Comparison of ENCODE assay signal across 21 cellular contexts in the genomic region with DNA sequence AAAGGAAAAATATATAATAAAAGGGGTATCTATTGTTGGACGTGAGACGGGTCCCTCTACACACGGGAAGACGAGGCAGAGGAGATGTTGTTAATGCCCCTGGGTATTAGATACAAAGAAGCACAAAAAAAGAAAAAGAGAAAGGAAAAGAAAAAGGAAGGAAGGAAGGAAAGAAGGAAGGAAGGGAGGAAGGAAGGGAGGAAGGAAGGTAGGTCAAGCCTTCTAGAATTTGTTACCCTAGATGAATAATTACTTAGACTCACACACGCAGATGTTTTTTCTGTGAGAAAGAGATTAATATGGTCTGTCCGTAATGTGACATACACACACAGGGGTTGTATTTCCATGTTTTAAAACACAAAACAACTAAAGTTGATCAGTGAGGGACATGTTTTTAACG.
DNase-seq lines count a peak whose midpoint lies in the region; ATAC-seq and TF ChIP-seq lines count a peak whose summit lies in the region.
"Had no signal": no experiment of that assay in that cellular context is flagged by ENCODE, and none has a peak within 500 bp of the region (broad histone marks: within the 10 kb centered on the region; RNA-seq: fewer than 3 reads in every experiment).

No MANE protein-coding gene starts in this region.

- no peak overlapping the region for H4K8ac ChIP-seq in mesenchymal stem cell (ENCODE audit: low read length)

- H3K4me1 Mint-ChIP-seq in T-helper 1 cell treated with Interleukin-12 subunit alpha and Interleukin-12 subunit beta and Interleukin-4 antibody, amounts not matched to agents 30 μg/mL and 1 μg/mL, for 36 hours (ENCODE audit: low read depth), result peaks cover 40% of the 10 kb centered on the region
- peaks cover 2 to 33% (median 14%) of the 10 kb centered on the region in 4 donors for H3K4me1 Mint-ChIP-seq in CD4-positive, alpha-beta memory T cell
- H3K4me1 Mint-ChIP-seq in activated B cell treated with CpG ODN at 0.5 μM for 24 hours, result peaks cover 17% of the 10 kb centered on the region

- no peak overlapping the region for H3K4me2 ChIP-seq in mesenchymal stem cell (ENCODE audit: low read length, poor library complexity, severe bottlenecking)

- no peak overlapping the region for H2BK15ac ChIP-seq in mesenchymal stem cell (ENCODE audit: low read depth, poor library complexity, severe bottlenecking)

- H3K27me3 Mint-ChIP-seq in T-helper 1 cell treated with Interleukin-12 subunit alpha and Interleukin-12 subunit beta and Interleukin-4 antibody, amounts not matched to agents 30 μg/mL and 1 μg/mL, for 36 hours (ENCODE audit: low read depth), result peaks cover 56% of the 10 kb centered on the region
- H3K27me3 Mint-ChIP-seq in CD4-positive, alpha-beta memory T cell, result peaks cover 45 to 46% of the 10 kb centered on the region in 2 donors
- peaks cover 54% of the 10 kb centered on the region for H3K27me3 Mint-ChIP-seq in activated B cell treated with CpG ODN at 0.5 μM for 24 hours

- CTCF ChIA-PET in CD4-positive, alpha-beta memory T cell (lab: Charles Lee; ENCODE audit: partially characterized antibody), result no interaction called here
- CTCF ChIA-PET in activated B cell treated with CpG ODN at 0.5 μM for 24 hours (lab: Charles Lee), result no interaction called here

- no peak overlapping the region for H3K23ac ChIP-seq in mesenchymal stem cell (ENCODE audit: low read length in 2 of 2)

- H3K18ac ChIP-seq in mesenchymal stem cell (ENCODE audit: low read depth in 1 of 2, low read length in 2 of 2), result peak overlapping the region in 1 of 2 experiments; percentile 93

- DNase-seq in T-helper 1 cell (no peak), activated B cell treated with CpG ODN at 0.5 μM for 24 hours (no peak), mesenchymal stem cell (no peak), posterior cingulate gyrus (no peak), GM03348 (ENCODE audit: low spot score) (no peak), body of pancreas (no peak)
- no peak for DNase-seq in CD4-positive, alpha-beta memory T cell
- DNase-seq: 8988T; AML-193; anterior cingulate cortex; Calu3; central memory CD4-positive, alpha-beta T cell; foreskin keratinocyte; hippocampal formation; lower lobe of right lung; NCI-H1436 treated with DMSO at 0.1 percent for 48 hours; NCI-H774; SIG-M5; T-cell had no signal

- H2BK12ac ChIP-seq in mesenchymal stem cell (ENCODE audit: low read length in 2 of 2), result no peak overlapping the region

- peaks cover 0 to 4% of the 10 kb centered on the region in 2 donors for H3K9me3 ChIP-seq in CD4-positive, alpha-beta memory T cell (ENCODE audit: control insufficient read depth in 1 of 2, low read length in 2 of 2)
- H3K9me3 ChIP-seq in mesenchymal stem cell (ENCODE audit: control insufficient read depth, low read length), result no peaks in the 10 kb centered on the region
- peaks cover 0 to 8% (median 0%) of the 10 kb centered on the region in 3 donors for H3K9me3 ChIP-seq in body of pancreas
- H3K9me3 ChIP-seq: lower lobe of right lung had no signal

- peaks cover 5% of the 10 kb centered on the region for H3K36me3 Mint-ChIP-seq in T-helper 1 cell treated with Interleukin-12 subunit alpha and Interleukin-12 subunit beta and Interleukin-4 antibody, amounts not matched to agents 30 μg/mL and 1 μg/mL, for 36 hours (ENCODE audit: low read depth)
- peaks cover 4 to 7% of the 10 kb centered on the region in 2 donors for H3K36me3 Mint-ChIP-seq in CD4-positive, alpha-beta memory T cell
- peaks cover 2% of the 10 kb centered on the region for H3K36me3 Mint-ChIP-seq in activated B cell treated with CpG ODN at 0.5 μM for 24 hours (ENCODE audit: low read depth)

- POLR2A ChIA-PET in CD4-positive, alpha-beta memory T cell (lab: Charles Lee; ENCODE audit: partially characterized antibody), result no interaction called here
- POLR2A ChIA-PET in activated B cell treated with CpG ODN at 0.5 μM for 24 hours (lab: Charles Lee), result interaction anchor here (0.7 kb wide), 1 partner anchor 1181 kb away, joined by 7 read pairs; no protein-coding TSS in a partner anchor

- peaks cover 12% of the 10 kb centered on the region for H3K79me1 ChIP-seq in mesenchymal stem cell (replicated peaks; ENCODE audit: low read length, poor library complexity, severe bottlenecking)

- no peak overlapping the region for H3K4ac ChIP-seq in mesenchymal stem cell (ENCODE audit: low read depth in 1 of 2, low read length in 2 of 2)

- H3K36me3 ChIP-seq in CD4-positive, alpha-beta memory T cell (ENCODE audit: insufficient read depth, low read length), result no peaks in the 10 kb centered on the region
- no peaks in the 10 kb centered on the region for H3K36me3 ChIP-seq in mesenchymal stem cell (ENCODE audit: control insufficient read depth in 1 of 2, insufficient read depth in 2 of 2, low read depth in 1 of 2, low read length in 2 of 2)
- no peaks in the 10 kb centered on the region for H3K36me3 ChIP-seq in body of pancreas (replicated peaks in 1 of 2; ENCODE audit: insufficient read depth in 1 of 2, low read depth in 2 of 2)
- H3K36me3 ChIP-seq: lower lobe of right lung had no signal

- TF ChIP-seq CTCF in activated B cell treated with CpG ODN at 0.5 μM for 24 hours (IDR thresholded peaks at IDR 0.05), result no peak
- TF ChIP-seq CTCF in body of pancreas (IDR thresholded peaks at IDR 0.05), result no peak

- no peak for TF ChIP-seq POLR2A in body of pancreas (IDR thresholded peaks at IDR 0.05)

- H3K4me1 ChIP-seq in CD4-positive, alpha-beta memory T cell (ENCODE audit: insufficient read depth, low read length), result peaks cover 33% of the 10 kb centered on the region
- peaks cover 13% of the 10 kb centered on the region for H3K4me1 ChIP-seq in mesenchymal stem cell (ENCODE audit: control insufficient read depth, insufficient read depth, low read depth, low read length)
- peaks cover 3% of the 10 kb centered on the region for H3K4me1 ChIP-seq in body of pancreas
- H3K4me1 ChIP-seq: foreskin keratinocyte had no signal

- no peaks in the 10 kb centered on the region for H3K9me3 Mint-ChIP-seq in T-helper 1 cell treated with Interleukin-12 subunit alpha and Interleukin-12 subunit beta and Interleukin-4 antibody, amounts not matched to agents 30 μg/mL and 1 μg/mL, for 36 hours
- peaks cover 2 to 50% (median 36%) of the 10 kb centered on the region in 8 donors for H3K9me3 Mint-ChIP-seq in CD4-positive, alpha-beta memory T cell
- H3K9me3 Mint-ChIP-seq in activated B cell treated with CpG ODN at 0.5 μM for 24 hours, result peaks cover 7% of the 10 kb centered on the region

- H3K27ac ChIP-seq in CD4-positive, alpha-beta memory T cell (ENCODE audit: low read depth, low read length), result no peak overlapping the region
- no peak overlapping the region for H3K27ac ChIP-seq in mesenchymal stem cell (ENCODE audit: low read length, poor library complexity, severe bottlenecking)
- no peak overlapping the region for H3K27ac ChIP-seq in body of pancreas
- H3K27ac ChIP-seq: foreskin keratinocyte, lower lobe of right lung had no signal

- H3K14ac ChIP-seq in mesenchymal stem cell (ENCODE audit: low read length in 2 of 2), result no peak overlapping the region

- ATAC-seq in activated B cell treated with CpG ODN at 0.5 μM for 24 hours (ENCODE audit: low read depth), result no peak
- no peak for ATAC-seq in body of pancreas
- ATAC-seq: activated T-helper 17 cell treated with anti-CD3 and anti-CD28 coated beads, Interleukin-2, amount 50 U/mL, for 72 hours; foreskin keratinocyte; lower lobe of right lung; T-cell had no signal

- peak overlapping the region; percentile 97 for H2AK5ac ChIP-seq in mesenchymal stem cell (ENCODE audit: low read length, severe bottlenecking)

- no peak overlapping the region for H2BK5ac ChIP-seq in mesenchymal stem cell (ENCODE audit: low read depth, low read length, poor library complexity, severe bottlenecking)

- peaks cover 96% of the 10 kb centered on the region for H3K27me3 ChIP-seq in CD4-positive, alpha-beta memory T cell (ENCODE audit: insufficient read depth, low read length)
- peaks cover 0 to 19% of the 10 kb centered on the region in 2 experiments for H3K27me3 ChIP-seq in mesenchymal stem cell (ENCODE audit: control insufficient read depth in 1 of 2, insufficient read depth in 1 of 2, low read length in 2 of 2)
- peaks cover 19 to 74% of the 10 kb centered on the region in 2 donors for H3K27me3 ChIP-seq in body of pancreas

- peak overlapping the region; percentile 90 for H2BK120ac ChIP-seq in mesenchymal stem cell (ENCODE audit: low read depth, low read length)

- H4K91ac ChIP-seq in mesenchymal stem cell (ENCODE audit: low read length), result no peak overlapping the region

- 61% methylated on average over 4 of the region's 7 CpGs for WGBS in mesenchymal stem cell
- 13 to 28% methylated on average over 7 of the region's 7 CpGs for WGBS in body of pancreas, 2 donors

- intact Hi-C loops in CD4-positive, alpha-beta memory T cell (cut with micrococcal nuclease), result loop anchor here (5.0 to 10.0 kb wide), 2 partner anchors 295 to 1308 kb away; a partner anchor contains a TSS
- intact Hi-C loops in activated B cell treated with CpG ODN at 0.5 μM for 24 hours (cut with micrococcal nuclease) (loop anchor here (2.0 to 10.0 kb wide), 5 partner anchors 995 to 1381 kb away; a partner anchor contains a TSS), posterior cingulate gyrus (cut with DNase I) (loop anchor here (10.0 kb wide), 1 partner anchor 145 kb away; no protein-coding TSS in a partner anchor), body of pancreas (cut with DNase I) (no loop called here)

- H3K4me3 ChIP-seq in CD4-positive, alpha-beta memory T cell (ENCODE audit: low read length in 2 of 2), result no peak overlapping the region
- H3K4me3 ChIP-seq in mesenchymal stem cell (ENCODE audit: insufficient read depth in 1 of 2, low read depth in 1 of 2, low read length in 2 of 2) (no peak overlapping the region), body of pancreas (no peak overlapping the region)
- H3K4me3 ChIP-seq: lower lobe of right lung had no signal

- H3K9ac ChIP-seq in mesenchymal stem cell (ENCODE audit: low read length), result no peak overlapping the region

- peak overlapping the region; percentile 69 for H3K4me3 Mint-ChIP-seq in T-helper 1 cell treated with Interleukin-12 subunit alpha and Interleukin-12 subunit beta and Interleukin-4 antibody, amounts not matched to agents 30 μg/mL and 1 μg/mL, for 36 hours
- peak overlapping the region in 6 of 8 donors; percentile 6 to 69 (median 39) for H3K4me3 Mint-ChIP-seq in CD4-positive, alpha-beta memory T cell
- H3K4me3 Mint-ChIP-seq in activated B cell treated with CpG ODN at 0.5 μM for 24 hours, result no peak overlapping the region
- H3K4me3 Mint-ChIP-seq: activated T-helper 17 cell treated with anti-CD3 and anti-CD28 coated beads, Interleukin-2, amount 50 U/mL, for 72 hours had no signal

- H2AFZ ChIP-seq in mesenchymal stem cell (ENCODE audit: low read depth, low read length), result no peak overlapping the region

- peak overlapping the region; percentile 88 for H3K27ac Mint-ChIP-seq in T-helper 1 cell treated with Interleukin-12 subunit alpha and Interleukin-12 subunit beta and Interleukin-4 antibody, amounts not matched to agents 30 μg/mL and 1 μg/mL, for 36 hours
- peak overlapping the region in 4 of 7 donors; percentile 84 to 93 (median 90) for H3K27ac Mint-ChIP-seq in CD4-positive, alpha-beta memory T cell
- peak overlapping the region; percentile 6 for H3K27ac Mint-ChIP-seq in activated B cell treated with CpG ODN at 0.5 μM for 24 hours
- H3K27ac Mint-ChIP-seq: activated T-helper 17 cell treated with anti-CD3 and anti-CD28 coated beads, Interleukin-2, amount 50 U/mL, for 72 hours had no signal

Comparison
In these comparisons a context has a peak if more than half of its experiments do, and no peak if none do; other contexts are left out.
1. H3K27ac Mint-ChIP-seq: peak in every context shown above with its lines; median percentile 90 in CD4-positive, alpha-beta memory T cell; 88 in T-helper 1 cell treated with Interleukin-12 subunit alpha and Interleukin-12 subunit beta and Interleukin-4 antibody, amounts not matched to agents 30 μg/mL and 1 μg/mL, for 36 hours; 6 in activated B cell treated with CpG ODN at 0.5 μM for 24 hours.